8 cellular contexts compared by ENCODE assay signal in the genomic region with DNA sequence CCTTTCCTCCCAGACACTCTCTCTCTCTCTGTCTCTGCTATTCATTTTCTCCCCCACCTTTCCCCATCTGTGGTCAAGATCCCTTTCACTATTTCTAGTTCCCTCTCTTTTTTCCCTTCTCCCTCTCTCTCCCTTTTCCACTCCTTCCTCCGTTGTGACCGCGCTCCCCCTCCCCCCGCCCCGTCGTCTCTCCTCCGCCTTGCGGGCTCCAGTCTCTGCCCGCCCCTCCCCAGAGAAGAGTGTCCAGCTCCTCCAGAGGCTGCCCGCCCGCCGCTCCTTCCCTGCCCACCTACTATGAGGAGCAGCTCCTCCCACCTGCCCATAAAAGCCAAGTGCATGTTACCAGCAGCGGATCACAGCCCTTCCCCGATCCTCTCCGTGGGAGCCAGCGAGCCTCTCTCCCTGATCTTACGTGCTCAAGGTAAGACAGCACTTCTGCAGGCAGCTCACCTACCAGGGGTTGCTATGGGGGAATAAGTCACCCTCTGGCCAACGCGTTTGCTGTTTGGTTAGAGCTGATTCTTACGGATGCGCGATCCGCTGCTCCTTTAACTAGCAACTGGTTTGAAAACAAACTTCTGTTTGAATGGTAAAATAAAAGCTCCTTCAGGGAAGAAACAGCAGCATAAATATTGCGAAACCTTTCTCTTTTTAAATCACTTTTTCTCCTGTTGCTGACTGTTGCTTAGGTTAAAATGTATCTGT. TPM values are rescaled to one million over a fixed set of nuclear protein-coding genes. Genes with fewer than 3 reads are reported as not detected.
DNase-seq lines count a peak whose midpoint lies in the region; ATAC-seq and TF ChIP-seq lines count a peak whose summit lies in the region.

A gene (plus strand): TSS at position 351 of the 705 bp plus-strand sequence. CDS start 152,089 bp downstream, outside the sequence.

- H3K9me3 ChIP-seq in CD8-positive, alpha-beta memory T cell (ENCODE audit: low read length), result no peaks in the 10 kb centered on the region
- H3K9me3 ChIP-seq in mucosa of descending colon, result no peaks in the 10 kb centered on the region

- no peaks in the 10 kb centered on the region for H3K36me3 ChIP-seq in CD8-positive, alpha-beta memory T cell (ENCODE audit: insufficient read depth, low read length)
- H3K36me3 ChIP-seq in mucosa of descending colon (ENCODE audit: low read depth), result no peaks in the 10 kb centered on the region

- DNase-seq in CD8-positive, alpha-beta memory T cell, result no peak
- peak; percentile 27 for DNase-seq in NCI-H524 treated with DMSO at 0.1 percent for 48 hours (lab: John Stamatoyannopoulos, UW)
- DNase-seq in epithelial cell of esophagus (ENCODE audit: low read depth), result peak; percentile 52
- DNase-seq in mucosa of descending colon, result peak; percentile 13 to 54 (median 24)
- DNase-seq in activated gamma-delta T cell (lab: John Stamatoyannopoulos, UW), result no peak
- no peak for DNase-seq in DMS153 treated with DMSO at 0.1 percent for 48 hours (lab: John Stamatoyannopoulos, UW; ENCODE audit: unreplicated experiment)

- no peaks in the 10 kb centered on the region for H3K36me3 Mint-ChIP-seq in CD8-positive, alpha-beta memory T cell

- CTCF ChIA-PET in CD8-positive, alpha-beta memory T cell (lab: Charles Lee), result no interaction called here

- H3K4me3 ChIP-seq in CD8-positive, alpha-beta memory T cell (ENCODE audit: low read length), result no peak within 1 kb of the TSS
- H3K4me3 ChIP-seq in epithelial cell of esophagus (ENCODE audit: low read length), result peak within 1 kb of the TSS; percentile 43
- H3K4me3 ChIP-seq in mucosa of descending colon, result no peak within 1 kb of the TSS

- POLR2A ChIA-PET in CD8-positive, alpha-beta memory T cell (lab: Charles Lee), result no interaction called here

- no peak within 1 kb of the TSS for H3K27ac ChIP-seq in CD8-positive, alpha-beta memory T cell (ENCODE audit: low read depth, low read length)

- H3K4me3 Mint-ChIP-seq in CD8-positive, alpha-beta memory T cell, result peak within 1 kb of the TSS in 6 of 7 donors; percentile 22 to 62 (median 37)

- H3K27ac Mint-ChIP-seq in CD8-positive, alpha-beta memory T cell, result peak within 1 kb of the TSS in 1 of 8 donors; percentile 1

- H3K4me1 Mint-ChIP-seq in CD8-positive, alpha-beta memory T cell, result peaks cover 2 to 16% (median 15%) of the 10 kb centered on the region in 3 donors

- H3K27me3 Mint-ChIP-seq in CD8-positive, alpha-beta memory T cell, result peaks cover 31 to 73% of the 10 kb centered on the region in 2 donors

- peaks cover 10% of the 10 kb centered on the region for H3K27me3 ChIP-seq in CD8-positive, alpha-beta memory T cell (ENCODE audit: insufficient read depth, low read length, poor library complexity, severe bottlenecking)

- H3K9me3 Mint-ChIP-seq in CD8-positive, alpha-beta memory T cell, result peaks cover 0 to 8% (median 2%) of the 10 kb centered on the region in 5 donors

- H3K4me1 ChIP-seq in CD8-positive, alpha-beta memory T cell (ENCODE audit: insufficient read depth, low read length), result no peaks in the 10 kb centered on the region
- no peaks in the 10 kb centered on the region for H3K4me1 ChIP-seq in mucosa of descending colon (ENCODE audit: low read depth)

- intact Hi-C loops in mucosa of descending colon (cut with DNase I, micrococcal nuclease), result no loop called here

- TF ChIP-seq CTCF in epithelial cell of esophagus (IDR thresholded peaks at IDR 0.05; ENCODE audit: insufficient read depth, low read depth, low read length, missing control alignments) (no peak), mucosa of descending colon (IDR thresholded peaks at IDR 0.05) (no peak)

- ATAC-seq in mucosa of descending colon (peak; percentile 24), HG03108 (IDR thresholded peaks at IDR 0.05; ENCODE audit: unreplicated experiment) (no peak), GM18870 (IDR thresholded peaks at IDR 0.05; ENCODE audit: unreplicated experiment) (no peak)

RNA-seq across cellular contexts. Expression of the gene that starts here (rescaled TPM):
- not detected for total RNA-seq in CD8-positive, alpha-beta memory T cell
- polyA plus RNA-seq in CD8-positive, alpha-beta memory T cell, result not detected
- 1 to 10 TPM in 2 of 3 donors, under 1 TPM in 1; 0.75 to 7.6 (median 3.8) TPM for total RNA-seq in mucosa of descending colon

Comparison
In these comparisons a context has a peak if more than half of its experiments do, and no peak if none do; other contexts are left out.
1. DNase-seq: peak in NCI-H524 treated with DMSO at 0.1 percent for 48 hours (single experiment), epithelial cell of esophagus (single experiment) and mucosa of descending colon (3 of 3); none in CD8-positive, alpha-beta memory T cell (0 of 5), activated gamma-delta T cell (single experiment) and DMS153 treated with DMSO at 0.1 percent for 48 hours (single experiment).